In the genomic region with DNA sequence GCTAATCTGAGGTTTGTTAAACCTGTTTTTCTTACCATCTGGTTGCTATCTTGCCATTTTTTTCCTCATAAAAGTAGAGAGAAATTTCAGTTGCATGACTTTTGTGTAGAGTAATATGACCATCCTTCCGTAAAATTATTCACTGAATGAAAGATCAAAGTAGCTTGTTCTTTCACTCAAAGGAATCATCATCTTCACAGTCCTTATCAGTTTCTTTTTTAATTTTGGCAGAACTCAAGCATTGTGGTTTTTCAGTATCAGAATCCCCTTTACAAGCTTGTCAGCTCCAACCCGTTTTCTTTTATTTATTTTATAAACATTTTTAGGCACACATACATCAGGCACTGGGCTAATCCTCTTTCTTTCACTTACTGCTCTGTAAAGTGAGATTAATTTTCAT, we compare ENCODE assay signal across 14 cellular contexts.
A peak's percentile ranks its signal among the peaks of the same experiment; 100 is the strongest.
DNase-seq lines count a peak whose midpoint lies in the region; ATAC-seq and TF ChIP-seq lines count a peak whose summit lies in the region.
"Had no signal": no experiment of that assay in that cellular context is flagged by ENCODE, and none has a peak within 500 bp of the region (broad histone marks: within the 10 kb centered on the region; RNA-seq: fewer than 3 reads in every experiment).

No MANE protein-coding gene starts in this region.

- H3K36me3 ChIP-seq in HEK293 (ENCODE audit: control insufficient read depth in 2 of 2, insufficient read depth in 1 of 2, low read length in 2 of 2) = no peaks in the 10 kb centered on the region
- H3K36me3 ChIP-seq: HAP-1 had no signal

- TF ChIP-seq CTCF in HEK293 (tag by site-specific recombination; IDR thresholded peaks at IDR 0.05) = no peak

- POLR2A ChIA-PET in HEK293 (lab: Yijun Ruan, JAX) = no interaction called here

- H3K4me1 ChIP-seq in HEK293 (ENCODE audit: control insufficient read depth, insufficient read depth, low read length) = no peaks in the 10 kb centered on the region; the same call in 1 of the 2 replicates
- H3K4me1 ChIP-seq: HAP-1 had no signal

- ATAC-seq in HG03095 (IDR thresholded peaks at IDR 0.05; ENCODE audit: unreplicated experiment) (no peak), GM18870 (IDR thresholded peaks at IDR 0.05; ENCODE audit: unreplicated experiment) (no peak), Right ventricle myocardium superior (ENCODE audit: poor library complexity) (no peak)
- ATAC-seq: GM12878 had no signal

- H3K4me3 ChIP-seq in HEK293 (ENCODE audit: low read depth, low read length) = no peak overlapping the region
- H3K4me3 ChIP-seq: GM12878, HAP-1 had no signal

- H3K9me3 ChIP-seq in HEK293 (ENCODE audit: control insufficient read depth, insufficient read depth, low read depth, low read length) = no peaks in the 10 kb centered on the region; the same call in 1 of the 2 replicates
- H3K9me3 ChIP-seq: HAP-1 had no signal

- intact Hi-C loops in Right ventricle myocardium superior (cut with DNase I) = no loop called here

- H3K27ac ChIP-seq in HEK293 (ENCODE audit: extremely low read depth, low read depth, low read length) = no peak overlapping the region

- CTCF ChIA-PET in HEK293 (lab: Yijun Ruan, JAX) = interaction anchor here (1.0 kb wide), 1 partner anchor 14 kb away, joined by 3 read pairs; no protein-coding TSS in a partner anchor

- DNase-seq in NCI-H226 (peak; percentile 22), amniotic epithelial cell (ENCODE audit: low read depth) (peak; percentile 16), Right ventricle myocardium superior (no peak)
- DNase-seq: CD4-positive, alpha-beta T cell; CD8-positive, alpha-beta memory T cell; DMS 273 treated with DMSO at 0.1 percent for 48 hours; DMS79; GDM1; GOT3 had no signal

TF ChIP-seq in HEK293, 187 proteins besides CTCF, POLR2A, EP300 and RAD21:
- TF ChIP-seq ZNF202 (tag by site-specific recombination; IDR thresholded peaks at IDR 0.05; ENCODE audit: borderline replicate concordance) (no peak), ZNF335 (tag by site-specific recombination; conservative IDR thresholded peaks at IDR 0.05) (0 out of 2 replicates have a peak, but pooled peaks have one; percentile 19)
